ENCODE assay signal across 8 cellular contexts in the genomic region with DNA sequence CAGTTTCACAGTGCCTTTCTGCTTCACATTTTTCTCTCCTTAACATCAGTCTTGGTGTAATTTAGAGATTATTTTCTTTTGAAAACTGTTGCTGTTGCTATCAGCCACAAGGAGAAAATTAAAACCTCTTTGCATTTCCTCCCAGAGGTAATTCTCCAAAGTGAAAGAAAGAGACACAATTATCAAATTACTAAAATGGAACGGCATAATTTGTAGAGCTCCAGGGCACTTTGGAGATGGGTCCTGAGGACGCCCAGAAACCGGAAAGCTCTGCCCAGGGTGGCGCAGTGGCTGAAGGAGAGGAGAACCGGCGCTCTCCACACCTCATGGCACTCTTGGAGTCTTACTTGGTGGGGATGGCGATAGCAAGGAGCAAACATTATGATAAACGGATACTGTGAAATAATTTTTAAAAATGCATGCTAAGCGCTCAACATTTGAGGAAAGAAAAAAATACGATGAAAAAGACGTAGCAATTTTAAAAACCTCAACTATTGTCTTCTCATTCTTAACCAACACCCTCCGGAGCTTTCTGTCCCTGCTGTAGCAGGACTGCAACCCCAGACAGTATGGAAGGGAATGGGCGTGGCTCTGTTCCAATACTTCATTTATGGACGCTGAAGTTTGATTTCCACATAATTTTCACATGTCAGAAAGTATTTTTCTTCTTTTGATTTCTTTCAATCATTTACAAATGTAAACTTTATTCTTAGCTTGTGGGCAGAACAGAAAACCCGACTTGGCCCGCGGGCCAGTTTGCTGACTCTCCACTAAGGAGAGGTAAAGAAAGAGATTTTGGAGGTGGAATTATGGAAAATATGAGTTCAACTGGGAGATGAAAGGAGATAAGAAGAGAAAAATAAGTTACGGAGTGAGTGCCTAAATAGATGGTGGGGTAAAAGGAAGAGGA. TPM values are rescaled to one million over a fixed set of nuclear protein-coding genes. Genes with fewer than 3 reads are reported as not detected.
DNase-seq lines count a peak whose midpoint lies in the region; ATAC-seq and TF ChIP-seq lines count a peak whose summit lies in the region.

No MANE protein-coding gene starts in this region.

- TF ChIP-seq CTCF in cardiac muscle cell (IDR thresholded peaks at IDR 0.05; ENCODE audit: low read depth, low read length) = no peak

- in situ Hi-C loops in SK-MEL-5 (cut with HindIII; ENCODE audit: low pct_unique_long_range_greater_than_20kb, low sequenced_read_pairs) = no loop called here

- H3K4me3 ChIP-seq in cardiac muscle cell = peak overlapping the region; percentile 39
- peak overlapping the region; percentile 64 for H3K4me3 ChIP-seq in mucosa of stomach (ENCODE audit: low read length)

- peak overlapping the region; percentile 97 for H3K9ac ChIP-seq in mucosa of stomach (ENCODE audit: low read length)

- H3K4me1 ChIP-seq in cardiac muscle cell (ENCODE audit: low read depth) (peaks cover 10% of the 10 kb centered on the region), mucosa of stomach (ENCODE audit: control insufficient read depth, insufficient read depth, low read length) (peaks cover 48% of the 10 kb centered on the region)

- H3K9me3 ChIP-seq in cardiac muscle cell (ENCODE audit: low read depth) (no peaks in the 10 kb centered on the region), mucosa of stomach (ENCODE audit: control insufficient read depth, low read length) (no peaks in the 10 kb centered on the region)

- H3K27me3 ChIP-seq in cardiac muscle cell (peaks cover 4% of the 10 kb centered on the region), mucosa of stomach (ENCODE audit: control insufficient read depth, insufficient read depth, low read length) (no peaks in the 10 kb centered on the region)

- intact Hi-C loops in cardiac septum (cut with DNase I) = loop anchor here (2.0 kb wide), 1 partner anchor 43 kb away; a partner anchor contains a TSS

- no peak overlapping the region for H3K27ac ChIP-seq in cardiac muscle cell

- ATAC-seq in GM18867 (IDR thresholded peaks at IDR 0.05; ENCODE audit: unreplicated experiment) = no peak

- DNase-seq in cardiac muscle cell (ENCODE audit: low read depth in 1 of 2, low spot score in 1 of 2) (peak in 1 of 2 donors; percentile 50), cardiac septum (ENCODE audit: low spot score) (no peak), SK-MEL-5 (ENCODE audit: low read depth, low spot score) (peak; percentile 54), dermis blood vessel endothelial cell (peak; percentile 45), UCSD-AML1 (lab: John Stamatoyannopoulos, UW; ENCODE audit: unreplicated experiment) (no peak)
- no peak for DNase-seq in stimulated activated CD8-positive, alpha-beta memory T cell treated with anti-CD3 and anti-CD28 coated beads, Interleukin-4, amount 100 ng/mL, for 48 hours

- H3K36me3 ChIP-seq in cardiac muscle cell = no peaks in the 10 kb centered on the region
- H3K36me3 ChIP-seq in mucosa of stomach (ENCODE audit: control insufficient read depth, insufficient read depth, low read length) = peaks cover 13% of the 10 kb centered on the region

RNA-seq across cellular contexts. Expression of a gene that starts 1.1 kb away (rescaled TPM):
- total RNA-seq in cardiac muscle cell = 22.5 and 29.6 TPM in 2 replicates
- polyA plus RNA-seq in cardiac muscle cell = 111 and 122 TPM in 2 replicates
- total RNA-seq in cardiac septum = 90.8 TPM
- total RNA-seq in SK-MEL-5 (2014; rRNA removed; shearing (Covaris generic)) = 566 and 602 TPM in 2 replicates
- 811 and 1,195 TPM in 2 replicates for polyA plus RNA-seq in SK-MEL-5 (2015; cell fraction: cytosol; rRNA removed)
- polyA plus RNA-seq in SK-MEL-5 (2015; cell fraction: nucleus; rRNA removed) = 71.8 and 79.3 TPM in 2 replicates
- total RNA-seq in dermis blood vessel endothelial cell = 12.3 and 24.6 TPM in 2 replicates

RNA-seq across cellular contexts. Expression of a gene that starts 42.0 kb away (rescaled TPM):
- total RNA-seq in cardiac muscle cell (14.6 and 19.3 TPM in 2 replicates), cardiac septum (131 TPM), dermis blood vessel endothelial cell (148 and 239 TPM in 2 replicates)
- 58.9 and 103 TPM in 2 replicates for polyA plus RNA-seq in cardiac muscle cell
- 89.9 and 118 TPM in 2 replicates for total RNA-seq in SK-MEL-5 (2014; rRNA removed; shearing (Covaris generic))
- polyA plus RNA-seq in SK-MEL-5 (2015; cell fraction: cytosol; rRNA removed) = 152 and 205 TPM in 2 replicates
- 28.1 and 39.9 TPM in 2 replicates for polyA plus RNA-seq in SK-MEL-5 (2015; cell fraction: nucleus; rRNA removed)

RNA-seq across cellular contexts. Expression of a gene that starts 53.2 kb away (rescaled TPM):
- total RNA-seq in cardiac muscle cell (not detected in 2 replicates), cardiac septum (not detected), dermis blood vessel endothelial cell (not detected in 2 replicates)
- polyA plus RNA-seq in cardiac muscle cell = not detected in 2 replicates
- total RNA-seq in SK-MEL-5 (2014; rRNA removed; shearing (Covaris generic)) = not detected in 2 replicates
- not detected in 2 replicates for polyA plus RNA-seq in SK-MEL-5 (2015; cell fraction: cytosol; rRNA removed)
- not detected in 2 replicates for polyA plus RNA-seq in SK-MEL-5 (2015; cell fraction: nucleus; rRNA removed)

Comparison
In these comparisons a context has a peak if more than half of its experiments do, and no peak if none do; other contexts are left out.
1. DNase-seq: peak in SK-MEL-5 (single experiment) and dermis blood vessel endothelial cell (single experiment); none in cardiac septum (single experiment), stimulated activated CD8-positive, alpha-beta memory T cell treated with anti-CD3 and anti-CD28 coated beads, Interleukin-4, amount 100 ng/mL, for 48 hours (single experiment) and UCSD-AML1 (single experiment).